20 cellular contexts compared by ENCODE assay signal in the genomic region with DNA sequence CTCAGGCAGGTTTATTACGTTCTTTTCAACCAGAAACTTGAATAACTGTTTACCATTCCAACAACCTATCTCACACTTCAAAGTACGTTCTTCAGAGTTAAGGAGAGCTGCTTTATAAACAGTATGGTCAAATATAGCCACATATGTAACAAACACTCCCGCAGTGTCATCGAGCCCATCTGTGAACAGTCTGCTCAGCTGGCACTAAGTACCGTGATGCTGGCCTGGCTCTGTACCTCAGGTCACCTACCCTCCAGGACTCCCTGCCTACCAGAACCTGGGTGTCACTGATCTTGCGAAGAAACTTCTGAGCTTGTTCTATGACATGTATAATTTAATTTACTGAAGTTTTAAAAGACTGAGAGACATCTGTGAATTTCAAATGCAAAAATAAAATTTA.
"Had no signal": no experiment of that assay in that cellular context is flagged by ENCODE, and none has a peak within 500 bp of the region (broad histone marks: within the 10 kb centered on the region; RNA-seq: fewer than 3 reads in every experiment).

No MANE protein-coding gene starts in this region.

- H3K9me3 Mint-ChIP-seq: naive thymus-derived CD4-positive, alpha-beta T cell; stimulated activated naive B cell treated with anti-CD40 and anti-IgM and Interleukin-4, amounts not matched to agents 10 μg/mL and 1 μg/mL and 100 μg/mL, for 72 hours; stimulated activated naive CD8-positive, alpha-beta T cell treated with anti-CD3 and anti-CD28 coated beads, Interleukin-15, amount 100 ng/mL, for 72 hours had no signal

- H3K4me3 ChIP-seq: coronary artery, sigmoid colon, skin epidermis, thoracic aorta, transverse colon had no signal

- H3K27me3 ChIP-seq: sigmoid colon, transverse colon had no signal

- H3K36me3 ChIP-seq: neutrophil, transverse colon had no signal

- H3K9me3 ChIP-seq: neutrophil, sigmoid colon, thoracic aorta, transverse colon had no signal

- ATAC-seq: naive thymus-derived CD4-positive, alpha-beta T cell; stimulated activated naive B cell treated with anti-CD40 and anti-IgM and Interleukin-4, amounts not matched to agents 10 μg/mL and 1 μg/mL and 100 μg/mL, for 72 hours; stimulated activated naive CD8-positive, alpha-beta T cell treated with anti-CD3 and anti-CD28 coated beads, Interleukin-15, amount 100 ng/mL, for 72 hours had no signal

- H3K4me3 Mint-ChIP-seq: endodermal cell; naive thymus-derived CD4-positive, alpha-beta T cell; nephron progenitor cell; stimulated activated naive B cell treated with anti-CD40 and anti-IgM and Interleukin-4, amounts not matched to agents 10 μg/mL and 1 μg/mL and 100 μg/mL, for 72 hours; stimulated activated naive CD8-positive, alpha-beta T cell treated with anti-CD3 and anti-CD28 coated beads, Interleukin-15, amount 100 ng/mL, for 72 hours had no signal

- FAIRE-seq: endothelial cell of umbilical vein had no signal

- H3K27ac Mint-ChIP-seq: endodermal cell; naive thymus-derived CD4-positive, alpha-beta T cell; nephron progenitor cell; stimulated activated naive B cell treated with anti-CD40 and anti-IgM and Interleukin-4, amounts not matched to agents 10 μg/mL and 1 μg/mL and 100 μg/mL, for 72 hours; stimulated activated naive CD8-positive, alpha-beta T cell treated with anti-CD3 and anti-CD28 coated beads, Interleukin-15, amount 100 ng/mL, for 72 hours had no signal

- H3K27ac ChIP-seq: coronary artery, neutrophil, skin epidermis, thoracic aorta, transverse colon had no signal

- H3K4me1 Mint-ChIP-seq: endodermal cell; naive thymus-derived CD4-positive, alpha-beta T cell; stimulated activated naive B cell treated with anti-CD40 and anti-IgM and Interleukin-4, amounts not matched to agents 10 μg/mL and 1 μg/mL and 100 μg/mL, for 72 hours; stimulated activated naive CD8-positive, alpha-beta T cell treated with anti-CD3 and anti-CD28 coated beads, Interleukin-15, amount 100 ng/mL, for 72 hours had no signal

- H3K36me3 Mint-ChIP-seq: naive thymus-derived CD4-positive, alpha-beta T cell; stimulated activated naive B cell treated with anti-CD40 and anti-IgM and Interleukin-4, amounts not matched to agents 10 μg/mL and 1 μg/mL and 100 μg/mL, for 72 hours had no signal

- DNase-seq: effector CD4-positive, alpha-beta T cell; endodermal cell; erythroblast; foreskin melanocyte; islet precursor cell; naive thymus-derived CD4-positive, alpha-beta T cell; nephron progenitor cell; posterior cingulate gyrus; sigmoid colon; stimulated activated CD4-positive, alpha-beta T cell treated with anti-CD3 and anti-CD28 coated beads, Interleukin-2, amount 100 ng/mL, for 24 hours; stimulated activated CD4-positive, alpha-beta T cell treated with anti-CD3 and anti-CD28 coated beads, Interleukin-4, amount 100 ng/mL, for 4 hours; stimulated activated naive B cell treated with anti-CD40 and anti-IgM and Interleukin-4, amounts not matched to agents 10 μg/mL and 1 μg/mL and 100 μg/mL, for 72 hours; stimulated activated naive CD8-positive, alpha-beta T cell treated with anti-CD3 and anti-CD28 coated beads, Interleukin-15, amount 100 ng/mL, for 72 hours; substantia nigra; transverse colon had no signal
